ENCODE assay signal across 10 cellular contexts in the genomic region with DNA sequence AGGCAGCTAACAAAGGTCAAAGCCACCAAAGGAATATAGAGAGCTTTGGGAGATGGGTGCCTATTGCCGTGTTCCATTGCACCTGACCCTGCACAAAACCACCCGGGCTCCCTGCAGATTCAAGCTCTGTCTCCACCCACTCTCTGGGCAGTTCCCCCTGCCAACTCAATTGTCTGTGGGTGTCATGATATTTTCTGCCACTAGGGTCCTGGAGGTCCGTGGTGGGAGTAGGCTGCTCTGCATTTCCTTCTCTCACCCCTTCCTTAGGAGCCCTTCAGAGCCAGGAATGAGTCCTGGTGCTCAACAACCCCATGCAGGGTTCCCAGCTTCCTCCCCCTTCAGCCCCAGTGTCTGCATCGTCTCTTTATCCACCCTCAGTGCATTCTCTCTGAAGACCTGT. TPM values are rescaled to one million over a fixed set of nuclear protein-coding genes. Genes with fewer than 3 reads are reported as not detected.
A peak's percentile ranks its signal among the peaks of the same experiment; 100 is the strongest.
DNase-seq lines count a peak whose midpoint lies in the region; ATAC-seq and TF ChIP-seq lines count a peak whose summit lies in the region.
"Had no signal": no experiment of that assay in that cellular context is flagged by ENCODE, and none has a peak within 500 bp of the region (broad histone marks: within the 10 kb centered on the region; RNA-seq: fewer than 3 reads in every experiment).

No MANE protein-coding gene starts in this region.

- H3K4me1 Mint-ChIP-seq in glutamatergic neuron (ENCODE audit: low read depth, unreplicated experiment) = no peaks in the 10 kb centered on the region

- no peak overlapping the region for H3K27ac ChIP-seq in adrenal gland
- no peak overlapping the region for H3K27ac ChIP-seq in ascending aorta
- H3K27ac ChIP-seq: prostate gland had no signal

- peaks cover 3% of the 10 kb centered on the region for H3K36me3 Mint-ChIP-seq in glutamatergic neuron (ENCODE audit: unreplicated experiment)

- H3K4me1 ChIP-seq in adrenal gland (replicated peaks in 1 of 2) (no peaks in the 10 kb centered on the region), ascending aorta (no peaks in the 10 kb centered on the region)
- H3K4me1 ChIP-seq: prostate gland had no signal

- no peaks in the 10 kb centered on the region for H3K9me3 ChIP-seq in adrenal gland (replicated peaks in 1 of 3)
- peaks cover 0 to 5% of the 10 kb centered on the region in 2 donors for H3K9me3 ChIP-seq in ascending aorta
- H3K9me3 ChIP-seq: prostate gland had no signal

- no peak for TF ChIP-seq POLR2A in adrenal gland (IDR thresholded peaks at IDR 0.05)

- no peak overlapping the region for H3K4me3 Mint-ChIP-seq in glutamatergic neuron (ENCODE audit: unreplicated experiment)

- TF ChIP-seq CTCF in AG09309 (IDR thresholded peaks at IDR 0.05; ENCODE audit: control insufficient read depth, insufficient read depth, low read depth, low read length, missing control alignments) (peak; percentile 20), glutamatergic neuron (IDR thresholded peaks at IDR 0.05; ENCODE audit: partially characterized antibody, unreplicated experiment) (peak; percentile 83), adrenal gland (IDR thresholded peaks at IDR 0.05) (no peak), foreskin fibroblast (IDR thresholded peaks at IDR 0.05; ENCODE audit: low read depth, low read length) (no peak), ascending aorta (IDR thresholded peaks at IDR 0.05) (no peak)

- H3K36me3 ChIP-seq in adrenal gland (replicated peaks in 1 of 2) = no peaks in the 10 kb centered on the region
- no peaks in the 10 kb centered on the region for H3K36me3 ChIP-seq in ascending aorta
- H3K36me3 ChIP-seq: prostate gland had no signal

- DNase-seq in AG09309 (ENCODE audit: low read depth) (no peak), NCI-H69 (lab: John Stamatoyannopoulos, UW) (peak; percentile 10), glutamatergic neuron (no peak), adrenal gland (no peak), foreskin fibroblast (no peak), NCI-H510A (lab: John Stamatoyannopoulos, UW) (no peak), ascending aorta (ENCODE audit: low spot score in 2 of 2) (no peak)
- DNase-seq: NCI-H146 had no signal

- H3K27me3 Mint-ChIP-seq in glutamatergic neuron (ENCODE audit: unreplicated experiment) = peaks cover 3% of the 10 kb centered on the region

- no peaks in the 10 kb centered on the region for H3K27me3 ChIP-seq in adrenal gland
- no peaks in the 10 kb centered on the region for H3K27me3 ChIP-seq in ascending aorta

- intact Hi-C loops in adrenal gland (cut with DNase I) (no loop called here), ascending aorta (cut with DNase I) (no loop called here)

- peaks cover 3% of the 10 kb centered on the region for H3K9me3 Mint-ChIP-seq in glutamatergic neuron (ENCODE audit: unreplicated experiment)

- H3K4me3 ChIP-seq in AG09309 (ENCODE audit: control insufficient read depth, low read depth, low read length) = no peak overlapping the region
- H3K4me3 ChIP-seq in adrenal gland = no peak overlapping the region
- H3K4me3 ChIP-seq in foreskin fibroblast (ENCODE audit: low read depth in 1 of 2, low read length in 2 of 2) = no peak overlapping the region
- no peak overlapping the region for H3K4me3 ChIP-seq in ascending aorta
- H3K4me3 ChIP-seq: prostate gland had no signal

- H3K27ac Mint-ChIP-seq in glutamatergic neuron (ENCODE audit: unreplicated experiment) = no peak overlapping the region

- 44 to 63% (median 53%) methylated on average over 2 to 4 of the region's 4 CpGs for WGBS in adrenal gland, 4 donors

- ATAC-seq in GM21381 (IDR thresholded peaks at IDR 0.05; ENCODE audit: unreplicated experiment) = peak; percentile 52

RNA-seq across cellular contexts. Expression of a gene that starts 34.1 kb away (rescaled TPM):
- total RNA-seq in glutamatergic neuron (ENCODE audit: unreplicated experiment) (not detected), adrenal gland (1 to 10 TPM in 1 of 8 donors, under 1 TPM in 2, not detected in 5; 0.84 to 1.1 (median 0.93) TPM), ascending aorta (not detected)
- polyA plus RNA-seq in adrenal gland = under 1 TPM in 2 of 3 donors, not detected in 1; 0.15 to 0.44 TPM
- total RNA-seq: prostate gland had no signal

Comparison
In these comparisons a context has a peak if more than half of its experiments do, and no peak if none do; other contexts are left out.
1. CTCF ChIP-seq: peak in AG09309 (single experiment) and glutamatergic neuron (single experiment); none in adrenal gland (0 of 6), foreskin fibroblast (single experiment) and ascending aorta (0 of 3).